Comparison of ENCODE assay signal across 9 cellular contexts in genomic region chr20:45987108-45987780, GRCh38. TPM values are rescaled to one million over a fixed set of nuclear protein-coding genes. Genes with fewer than 3 reads are reported as not detected.
DNase-seq lines count a peak whose midpoint lies in the region; ATAC-seq and TF ChIP-seq lines count a peak whose summit lies in the region.
"Had no signal": no experiment of that assay in that cellular context is flagged by ENCODE, and none has a peak within 500 bp of the region (broad histone marks: within the 10 kb centered on the region; RNA-seq: fewer than 3 reads in every experiment).

No MANE protein-coding gene starts in this region.

- H3K27me3 Mint-ChIP-seq in activated naive CD4-positive, alpha-beta T cell treated with anti-CD3 and anti-CD28 coated beads, Interleukin-2, amount 10 ng/mL, durations not matched to agents 7 days and 5 days, result peaks cover 69% of the 10 kb centered on the region

- no peaks in the 10 kb centered on the region for H3K27me3 ChIP-seq in SU-DHL-6 (ENCODE audit: low read length)

- no peak overlapping the region for H2AFZ ChIP-seq in SU-DHL-6 (ENCODE audit: low read depth, low read length, severe bottlenecking)

- no peak overlapping the region for H3K27ac Mint-ChIP-seq in activated naive CD4-positive, alpha-beta T cell treated with anti-CD3 and anti-CD28 coated beads, Interleukin-2, amount 10 ng/mL, durations not matched to agents 7 days and 5 days
- H3K27ac Mint-ChIP-seq: dendritic cell treated with granulocyte-macrophage colony-stimulating factor and Interleukin-4, amounts not matched to agents 40 ng/mL and 50 ng/mL, for 4 days had no signal

- no peaks in the 10 kb centered on the region for H3F3A ChIP-seq in SU-DHL-6 (ENCODE audit: insufficient read depth)

- DNase-seq in GM03348 (ENCODE audit: low spot score) (peak; percentile 87), LHCN-M2 (ENCODE audit: low read depth) (peak; percentile 47), cardiac septum (ENCODE audit: low spot score) (peak; percentile 90), retina (peak; percentile 87), amniotic stem cell (lab: John Stamatoyannopoulos, UW) (no peak)
- peak; percentile 85 for DNase-seq in activated naive CD4-positive, alpha-beta T cell treated with anti-CD3 and anti-CD28 coated beads, Interleukin-2, amount 10 ng/mL, durations not matched to agents 7 days and 5 days

- no peaks in the 10 kb centered on the region for H3K36me3 Mint-ChIP-seq in activated naive CD4-positive, alpha-beta T cell treated with anti-CD3 and anti-CD28 coated beads, Interleukin-2, amount 10 ng/mL, durations not matched to agents 7 days and 5 days

- no peaks in the 10 kb centered on the region for H3K9me2 ChIP-seq in SU-DHL-6 (replicated peaks; ENCODE audit: insufficient read depth, low read length)

- no peaks in the 10 kb centered on the region for H4K20me1 ChIP-seq in SU-DHL-6 (ENCODE audit: low read depth, low read length)

- no peak overlapping the region for H3K4me3 Mint-ChIP-seq in activated naive CD4-positive, alpha-beta T cell treated with anti-CD3 and anti-CD28 coated beads, Interleukin-2, amount 10 ng/mL, durations not matched to agents 7 days and 5 days
- H3K4me3 Mint-ChIP-seq: dendritic cell treated with granulocyte-macrophage colony-stimulating factor and Interleukin-4, amounts not matched to agents 40 ng/mL and 50 ng/mL, for 4 days had no signal

- intact Hi-C loops in cardiac septum (cut with DNase I), result no loop called here

- H3K9me3 Mint-ChIP-seq in activated naive CD4-positive, alpha-beta T cell treated with anti-CD3 and anti-CD28 coated beads, Interleukin-2, amount 10 ng/mL, durations not matched to agents 7 days and 5 days, result no peaks in the 10 kb centered on the region
- H3K9me3 Mint-ChIP-seq: dendritic cell treated with granulocyte-macrophage colony-stimulating factor and Interleukin-4, amounts not matched to agents 40 ng/mL and 50 ng/mL, for 4 days had no signal

- no peak overlapping the region for H3K27ac ChIP-seq in SU-DHL-6 (ENCODE audit: low read depth, low read length)

- H3K4me2 ChIP-seq in SU-DHL-6 (ENCODE audit: low read depth, low read length, poor library complexity, severe bottlenecking), result no peak overlapping the region

- no peaks in the 10 kb centered on the region for H3K36me3 ChIP-seq in SU-DHL-6 (ENCODE audit: low read length)

- H3K9me3 ChIP-seq in SU-DHL-6 (ENCODE audit: insufficient read depth, low read length), result no peaks in the 10 kb centered on the region

- TF ChIP-seq CTCF in SU-DHL-6 (IDR thresholded peaks at IDR 0.05; ENCODE audit: insufficient read depth, low read length, poor library complexity, severe bottlenecking), result peak; percentile 69

- H3K4me1 Mint-ChIP-seq in activated naive CD4-positive, alpha-beta T cell treated with anti-CD3 and anti-CD28 coated beads, Interleukin-2, amount 10 ng/mL, durations not matched to agents 7 days and 5 days, result peaks cover 13% of the 10 kb centered on the region

- H3K9ac ChIP-seq in SU-DHL-6 (ENCODE audit: low read length), result no peak overlapping the region

- no peak for ATAC-seq in GM21825 (IDR thresholded peaks at IDR 0.05; ENCODE audit: unreplicated experiment)

- CTCF ChIA-PET in activated naive CD4-positive, alpha-beta T cell treated with anti-CD3 and anti-CD28 coated beads, Interleukin-2, amount 10 ng/mL, durations not matched to agents 7 days and 5 days (lab: Charles Lee), result interaction anchor here (0.6 to 6.7 kb wide), 19 partner anchors 9 to 362 kb away, joined by 3 to 151 read pairs (median 5); partner anchors contain the start of genes MMP9, SLC12A5 and ZNF335

- H3K79me2 ChIP-seq in SU-DHL-6 (ENCODE audit: insufficient read depth, low read length), result no peaks in the 10 kb centered on the region

- no peak overlapping the region for H3K4me3 ChIP-seq in SU-DHL-6 (ENCODE audit: insufficient read depth, low read length, poor library complexity, severe bottlenecking)

RNA-seq across cellular contexts. Expression of gene ZNF335, which starts 15.2 kb away (rescaled TPM):
- 15.3 and 15.9 TPM in 2 replicates for total RNA-seq in LHCN-M2 (2014; rRNA removed)
- polyA plus RNA-seq in LHCN-M2 (2012), result 8.5 TPM
- total RNA-seq in cardiac septum, result 8.5 TPM

RNA-seq across cellular contexts. Expression of gene MMP9, which starts 21.5 kb away (rescaled TPM):
- total RNA-seq in LHCN-M2 (2014; rRNA removed) (not detected in 2 replicates), cardiac septum (2.4 TPM)
- not detected for polyA plus RNA-seq in LHCN-M2 (2012)

RNA-seq across cellular contexts. Expression of gene SLC12A5, which starts 41.8 kb away (rescaled TPM):
- total RNA-seq in LHCN-M2 (2014; rRNA removed), result under 0.01 TPM in 1 of 2 replicates, not detected in the other
- 1.1 TPM for polyA plus RNA-seq in LHCN-M2 (2012)
- 0.73 TPM for total RNA-seq in cardiac septum

RNA-seq across cellular contexts. Expression of gene PCIF1, which starts 52.8 kb away (rescaled TPM):
- total RNA-seq in LHCN-M2 (2014; rRNA removed) (10.2 and 13.6 TPM in 2 replicates), cardiac septum (30.2 TPM)
- 25.7 TPM for polyA plus RNA-seq in LHCN-M2 (2012)
